8 cellular contexts compared by ENCODE assay signal in genomic region chr19:55452381-55453325, GRCh38. TPM values are rescaled to one million over a fixed set of nuclear protein-coding genes. Genes with fewer than 3 reads are reported as not detected.
DNase-seq lines count a peak whose midpoint lies in the region; ATAC-seq and TF ChIP-seq lines count a peak whose summit lies in the region.

No MANE protein-coding gene starts in this region.

- ATAC-seq in activated T-helper 17 cell treated with anti-CD3 and anti-CD28 coated beads, Interleukin-2, amount 50 U/mL, for 72 hours (replicated peaks), result peak; percentile 65
- ATAC-seq in foreskin keratinocyte (peak; percentile 71), HG03442 (IDR thresholded peaks at IDR 0.05; ENCODE audit: unreplicated experiment) (no peak)

- H3K27me3 ChIP-seq in foreskin keratinocyte, result peaks cover 23% of the 10 kb centered on the region

- TF ChIP-seq CTCF in foreskin keratinocyte (conservative IDR thresholded peaks at IDR 0.05), result no peak
- no peak for TF ChIP-seq CTCF in neural crest cell (conservative IDR thresholded peaks at IDR 0.05)

- no peaks in the 10 kb centered on the region for H3K4me1 ChIP-seq in foreskin keratinocyte

- no peak overlapping the region for H3K27ac Mint-ChIP-seq in activated T-helper 17 cell treated with anti-CD3 and anti-CD28 coated beads, Interleukin-2, amount 50 U/mL, for 72 hours
- peak overlapping the region; percentile 67 for H3K27ac Mint-ChIP-seq in neural crest cell (ENCODE audit: unreplicated experiment)

- DNase-seq in activated CD4-positive, alpha-beta T cell treated with anti-CD3 and anti-CD28 coated beads for 48 hours, result peak; percentile 71
- no peak for DNase-seq in activated CD4-positive, alpha-beta T cell treated with anti-CD3 and anti-CD28 coated beads, Interleukin-2, amount 50 U/mL, for 4 hours
- DNase-seq in NCI-H446 treated with DMSO at 0.1 percent for 48 hours (lab: John Stamatoyannopoulos, UW), result peak; percentile 65
- DNase-seq in foreskin keratinocyte, result peak in 1 of 2 donors; percentile 41
- DNase-seq in neural crest cell (ENCODE audit: low read depth, low spot score), result peak; percentile 73
- no peak for DNase-seq in amniotic stem cell (lab: John Stamatoyannopoulos, UW)

- no peaks in the 10 kb centered on the region for H3K36me3 Mint-ChIP-seq in activated T-helper 17 cell treated with anti-CD3 and anti-CD28 coated beads, Interleukin-2, amount 50 U/mL, for 72 hours (ENCODE audit: low read depth)
- H3K36me3 Mint-ChIP-seq in neural crest cell (ENCODE audit: low read depth), result peaks cover 3% of the 10 kb centered on the region

- H3K4me1 Mint-ChIP-seq in activated T-helper 17 cell treated with anti-CD3 and anti-CD28 coated beads, Interleukin-2, amount 50 U/mL, for 72 hours, result no peaks in the 10 kb centered on the region
- peaks cover 17% of the 10 kb centered on the region for H3K4me1 Mint-ChIP-seq in neural crest cell

- H3K4me3 Mint-ChIP-seq in activated T-helper 17 cell treated with anti-CD3 and anti-CD28 coated beads, Interleukin-2, amount 50 U/mL, for 72 hours, result peak overlapping the region; percentile 39
- peak overlapping the region; percentile 48 for H3K4me3 Mint-ChIP-seq in neural crest cell

- peaks cover 18% of the 10 kb centered on the region for H3K27me3 Mint-ChIP-seq in activated T-helper 17 cell treated with anti-CD3 and anti-CD28 coated beads, Interleukin-2, amount 50 U/mL, for 72 hours
- peaks cover 34% of the 10 kb centered on the region for H3K27me3 Mint-ChIP-seq in neural crest cell (ENCODE audit: low read depth)

- H3K27ac ChIP-seq in foreskin keratinocyte, result no peak overlapping the region

- H3K9me3 Mint-ChIP-seq in activated T-helper 17 cell treated with anti-CD3 and anti-CD28 coated beads, Interleukin-2, amount 50 U/mL, for 72 hours, result no peaks in the 10 kb centered on the region
- H3K9me3 Mint-ChIP-seq in neural crest cell, result no peaks in the 10 kb centered on the region

RNA-seq across cellular contexts. Expression of gene ISOC2, which starts 8.8 kb away (rescaled TPM):
- total RNA-seq in activated T-helper 17 cell treated with anti-CD3 and anti-CD28 coated beads, Interleukin-2, amount 50 U/mL, for 72 hours, result 10 to 100 TPM; 21.2 to 39.5 TPM
- 58.2 and 59.0 TPM in 2 replicates for total RNA-seq in foreskin keratinocyte
- polyA plus RNA-seq in foreskin keratinocyte, result 76.4 and 81.3 TPM in 2 replicates
- 34.3 and 36.7 TPM in 2 replicates for total RNA-seq in neural crest cell

RNA-seq across cellular contexts. Expression of gene SHISA7, which starts 9.6 kb away (rescaled TPM):
- under 1 TPM in 1 of 2 donors, not detected in 1; 0.11 TPM for total RNA-seq in activated T-helper 17 cell treated with anti-CD3 and anti-CD28 coated beads, Interleukin-2, amount 50 U/mL, for 72 hours
- total RNA-seq in foreskin keratinocyte, result not detected in 2 replicates
- polyA plus RNA-seq in foreskin keratinocyte, result not detected in 2 replicates
- 0.54 and 0.59 TPM in 2 replicates for total RNA-seq in neural crest cell

RNA-seq across cellular contexts. Expression of gene C19orf85, which starts 11.9 kb away (rescaled TPM):
- not detected for total RNA-seq in activated T-helper 17 cell treated with anti-CD3 and anti-CD28 coated beads, Interleukin-2, amount 50 U/mL, for 72 hours
- total RNA-seq in foreskin keratinocyte, result not detected in 2 replicates
- polyA plus RNA-seq in foreskin keratinocyte, result not detected in 2 replicates
- total RNA-seq in neural crest cell, result not detected in 2 replicates

RNA-seq across cellular contexts. Expression of gene ZNF628, which starts 23.8 kb away (rescaled TPM):
- total RNA-seq in activated T-helper 17 cell treated with anti-CD3 and anti-CD28 coated beads, Interleukin-2, amount 50 U/mL, for 72 hours, result 10 to 100 TPM; 11.1 to 11.3 TPM
- total RNA-seq in foreskin keratinocyte (3.9 and 4.4 TPM in 2 replicates), neural crest cell (14.8 and 15.0 TPM in 2 replicates)
- 3.5 and 4.8 TPM in 2 replicates for polyA plus RNA-seq in foreskin keratinocyte

RNA-seq across cellular contexts. Expression of gene NAT14, which starts 32.3 kb away (rescaled TPM):
- total RNA-seq in activated T-helper 17 cell treated with anti-CD3 and anti-CD28 coated beads, Interleukin-2, amount 50 U/mL, for 72 hours, result 10 to 100 TPM in 1 of 2 donors, 1 to 10 TPM in 1; 7.1 to 12.3 TPM
- total RNA-seq in foreskin keratinocyte (20.7 and 22.4 TPM in 2 replicates), neural crest cell (81.1 and 87.9 TPM in 2 replicates)
- polyA plus RNA-seq in foreskin keratinocyte, result 31.1 and 33.2 TPM in 2 replicates

Comparison
In these comparisons a context has a peak if more than half of its experiments do, and no peak if none do; other contexts are left out.
1. DNase-seq: peak in activated CD4-positive, alpha-beta T cell treated with anti-CD3 and anti-CD28 coated beads for 48 hours (single experiment), NCI-H446 treated with DMSO at 0.1 percent for 48 hours (single experiment) and neural crest cell (single experiment); none in activated CD4-positive, alpha-beta T cell treated with anti-CD3 and anti-CD28 coated beads, Interleukin-2, amount 50 U/mL, for 4 hours (0 of 2) and amniotic stem cell (single experiment).